ENCODE assay signal across 17 cellular contexts in the genomic region with DNA sequence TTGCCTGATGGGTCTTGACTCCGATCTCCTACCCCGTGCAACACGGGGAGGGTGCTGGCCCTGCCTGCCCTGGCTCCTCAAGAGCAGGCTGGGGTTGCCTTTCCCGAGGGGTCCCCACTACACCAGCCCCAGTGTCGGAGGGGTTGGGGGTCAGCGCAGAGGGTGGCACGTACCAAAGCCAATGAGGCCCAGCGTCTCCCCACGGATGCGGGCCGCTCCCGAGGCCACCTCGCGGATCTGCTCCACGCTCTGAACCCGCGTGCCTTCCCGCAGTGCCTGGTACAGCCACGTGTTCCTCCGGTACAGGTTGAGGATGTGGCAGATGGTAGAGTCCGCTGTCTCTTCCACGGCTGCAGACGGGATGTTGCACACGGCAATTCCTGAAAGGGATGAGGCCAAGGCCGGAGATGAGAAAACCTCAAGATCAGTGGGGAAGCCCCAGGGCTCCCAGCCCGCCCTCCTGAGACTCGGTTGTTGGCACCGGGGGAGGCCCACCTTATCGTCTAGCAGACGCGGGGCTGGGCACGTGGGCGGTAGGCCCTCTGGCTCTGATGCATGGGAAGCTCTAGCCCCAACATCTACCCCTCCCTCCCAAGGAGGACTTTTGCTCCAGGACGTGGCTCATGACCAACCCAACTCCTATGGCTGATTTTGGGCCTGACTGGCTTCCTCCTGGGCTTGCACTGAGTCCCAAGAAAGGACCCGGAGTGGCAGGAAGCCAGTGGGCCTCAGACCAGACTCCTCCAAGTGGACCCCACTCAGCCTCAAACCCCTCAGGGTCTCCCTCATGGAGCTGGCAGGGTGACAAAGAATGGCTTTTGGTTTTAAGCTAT. TPM values are rescaled to one million over a fixed set of nuclear protein-coding genes. Genes with fewer than 3 reads are reported as not detected.
DNase-seq lines count a peak whose midpoint lies in the region; ATAC-seq and TF ChIP-seq lines count a peak whose summit lies in the region.
"Had no signal": no experiment of that assay in that cellular context is flagged by ENCODE, and none has a peak within 500 bp of the region (broad histone marks: within the 10 kb centered on the region; RNA-seq: fewer than 3 reads in every experiment).

No MANE protein-coding gene starts in this region.

- in situ Hi-C loops in transverse colon (cut with MboI; ENCODE audit: low pct_ligation_motif_present in 1 of 4, low pct_unique_long_range_greater_than_20kb in 1 of 4, low sequenced_read_pairs in 3 of 4): no loop called here

- no peak for TF ChIP-seq EP300 in transverse colon (IDR thresholded peaks at IDR 0.05; ENCODE audit: low read depth)

- H3K9me3 ChIP-seq in ascending aorta (no peaks in the 10 kb centered on the region), right lobe of liver (no peaks in the 10 kb centered on the region), transverse colon (no peaks in the 10 kb centered on the region)
- H3K9me3 ChIP-seq: gastroesophageal sphincter, HAP-1 had no signal

- intact Hi-C loops in ascending aorta (cut with DNase I): loop anchor here (5.0 kb wide), 1 partner anchor 154 kb away; no protein-coding TSS in a partner anchor
- intact Hi-C loops in right lobe of liver (cut with DNase I): loop anchor here in 1 of 2 donors (10.0 kb wide), 1 partner anchor 57 kb away; no protein-coding TSS in a partner anchor
- intact Hi-C loops in transverse colon (cut with DNase I; ENCODE audit: low total_unique reads): no loop called here

- peaks cover 53 to 59% of the 10 kb centered on the region in 2 donors for H3K36me3 ChIP-seq in ascending aorta
- H3K36me3 ChIP-seq in right lobe of liver: peaks cover 0 to under 1% (median 0%) of the 10 kb centered on the region in 4 donors
- peaks cover 0 to 37% (median 20%) of the 10 kb centered on the region in 4 donors for H3K36me3 ChIP-seq in transverse colon

- no peaks in the 10 kb centered on the region for H3K27me3 ChIP-seq in ascending aorta
- no peaks in the 10 kb centered on the region for H3K27me3 ChIP-seq in right lobe of liver
- no peaks in the 10 kb centered on the region for H3K27me3 ChIP-seq in transverse colon
- H3K27me3 ChIP-seq: gastroesophageal sphincter had no signal

- peaks cover 35 to 54% of the 10 kb centered on the region in 2 donors for H3K4me1 ChIP-seq in ascending aorta
- no peaks in the 10 kb centered on the region for H3K4me1 ChIP-seq in right lobe of liver
- peaks cover 10 to 18% (median 12%) of the 10 kb centered on the region in 4 donors for H3K4me1 ChIP-seq in transverse colon
- H3K4me1 ChIP-seq: HAP-1 had no signal

- peak overlapping the region; percentile 94 to 98 for H3K27ac ChIP-seq in ascending aorta
- H3K27ac ChIP-seq in right lobe of liver: no peak overlapping the region
- no peak overlapping the region for H3K27ac ChIP-seq in transverse colon
- H3K27ac ChIP-seq: WERI-Rb-1 had no signal

- no peak overlapping the region for H3K4me3 ChIP-seq in ascending aorta
- H3K4me3 ChIP-seq in right lobe of liver: no peak overlapping the region
- H3K4me3 ChIP-seq in transverse colon: no peak overlapping the region
- H3K4me3 ChIP-seq: gastroesophageal sphincter, HAP-1 had no signal

- 87% methylated on average over 10 of the region's 35 CpGs for WGBS in right lobe of liver (ENCODE audit: insufficient coverage, low coverage, low lambda C conversion rate, missing lambda C conversion rate)
- 91% methylated on average over 35 of the region's 35 CpGs; no CpG with 5 or more reads in 1 of the 2 donors for WGBS in transverse colon (ENCODE audit: low coverage in 1 of 2), 2 donors

- no peak for ATAC-seq in right lobe of liver
- no peak for ATAC-seq in GM18517 (IDR thresholded peaks at IDR 0.05; ENCODE audit: unreplicated experiment)
- ATAC-seq: gastroesophageal sphincter; naive thymus-derived CD8-positive, alpha-beta T cell had no signal

- DNase-seq in activated effector memory CD4-positive, alpha-beta T cell treated with anti-CD3 and anti-CD28 coated beads, Interleukin-2, amount 50 U/mL, for 16 hours: peak; percentile 52
- no peak for DNase-seq in activated effector memory CD4-positive, alpha-beta T cell treated with Interleukin-2 at 50 U/mL for 16 hours
- DNase-seq in ascending aorta (ENCODE audit: low spot score in 2 of 2) (peak in 1 of 2 donors; percentile 66), right lobe of liver (peak; percentile 16 to 46 (median 46)), transverse colon (peak; percentile 5), COR-L47 (lab: John Stamatoyannopoulos, UW) (no peak), HK-2 (ENCODE audit: unreplicated experiment) (no peak)
- DNase-seq: Karpas-422; NCI-H1694 treated with DMSO at 0.1 percent for 48 hours; NCI-H510A treated with DMSO at 0.1 percent for 48 hours; OCI-M1; stimulated activated naive CD4-positive, alpha-beta T cell; WERI-Rb-1 had no signal

- TF ChIP-seq POLR2A in right lobe of liver (IDR thresholded peaks at IDR 0.05): no peak
- TF ChIP-seq POLR2A in transverse colon (IDR thresholded peaks at IDR 0.05): no peak

- no peak for TF ChIP-seq CTCF in ascending aorta (IDR thresholded peaks at IDR 0.05)
- no peak for TF ChIP-seq CTCF in right lobe of liver (IDR thresholded peaks at IDR 0.05)
- TF ChIP-seq CTCF in transverse colon (IDR thresholded peaks at IDR 0.05): no peak

RNA-seq across cellular contexts. Expression of gene ZRANB1, which starts 56.1 kb away (rescaled TPM):
- total RNA-seq in ascending aorta (24.7 TPM), right lobe of liver (10 to 100 TPM in 4 of 6 experiments, 1 to 10 TPM in 2; 8.6 to 17.6 (median 11.6) TPM), transverse colon (10 to 100 TPM in 3 of 4 donors, 1 to 10 TPM in 1; 8.4 to 24.0 (median 16.8) TPM)

Comparison
In these comparisons a context has a peak if more than half of its experiments do, and no peak if none do; other contexts are left out.
1. DNase-seq: peak in activated effector memory CD4-positive, alpha-beta T cell treated with anti-CD3 and anti-CD28 coated beads, Interleukin-2, amount 50 U/mL, for 16 hours (single experiment), right lobe of liver (3 of 3) and transverse colon (single experiment); none in activated effector memory CD4-positive, alpha-beta T cell treated with Interleukin-2 at 50 U/mL for 16 hours (single experiment), COR-L47 (single experiment) and HK-2 (single experiment).
2. H3K27ac ChIP-seq: peak in ascending aorta (2 of 2); none in right lobe of liver (0 of 3) and transverse colon (0 of 4).